ENCODE assay signal across 2 cellular contexts in the genomic region with DNA sequence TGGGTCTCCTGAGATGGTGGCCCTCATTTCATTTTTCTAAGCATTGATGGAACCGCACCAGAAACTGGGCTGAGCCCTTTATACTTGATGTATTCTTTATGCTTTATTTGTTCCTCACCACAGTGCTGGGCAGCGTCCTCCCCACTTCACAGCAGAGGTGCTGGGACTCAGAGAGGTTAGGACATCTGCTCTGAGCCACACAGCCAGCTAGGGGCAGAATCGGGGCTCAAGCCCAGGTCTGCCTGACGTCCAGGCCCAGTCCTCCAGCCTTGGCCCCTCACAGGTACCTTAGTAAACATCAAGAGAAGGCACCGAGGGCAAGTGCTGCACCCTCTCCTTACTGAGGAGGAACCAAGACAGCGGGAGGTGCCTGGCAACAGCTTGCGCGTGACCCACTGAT.
TF ChIP-seq lines count a peak whose summit lies in the region.

No MANE protein-coding gene starts in this region.

TF ChIP-seq in IMR-90, 13 proteins besides CTCF, POLR2A, EP300 and RAD21:
- TF ChIP-seq FOS (IDR thresholded peaks at IDR 0.05; ENCODE audit: low read depth, low read length) (no peak), SMC3 (IDR thresholded peaks at IDR 0.05; ENCODE audit: low read depth, low read length) (no peak), MAFK (IDR thresholded peaks at IDR 0.05; ENCODE audit: low read depth, low read length) (no peak), MAZ (IDR thresholded peaks at IDR 0.05; ENCODE audit: borderline replicate concordance, low read depth, low read length) (no peak), CHD1 (IDR thresholded peaks at IDR 0.05; ENCODE audit: low read depth, low read length) (no peak), MXI1 (IDR thresholded peaks at IDR 0.05; ENCODE audit: borderline replicate concordance, low read depth, low read length) (no peak), RCOR1 (IDR thresholded peaks at IDR 0.05; ENCODE audit: insufficient replicate concordance, low read length) (no peak), CEBPB (IDR thresholded peaks at IDR 0.05; ENCODE audit: low read depth, low read length) (no peak), RFX5 (IDR thresholded peaks at IDR 0.05; ENCODE audit: low read depth, low read length) (no peak), BHLHE40 (IDR thresholded peaks at IDR 0.05; ENCODE audit: low read depth, low read length) (no peak), NFE2L2 (IDR thresholded peaks at IDR 0.05; ENCODE audit: low read depth, low read length) (no peak)
- TF ChIP-seq, protein P1, sequence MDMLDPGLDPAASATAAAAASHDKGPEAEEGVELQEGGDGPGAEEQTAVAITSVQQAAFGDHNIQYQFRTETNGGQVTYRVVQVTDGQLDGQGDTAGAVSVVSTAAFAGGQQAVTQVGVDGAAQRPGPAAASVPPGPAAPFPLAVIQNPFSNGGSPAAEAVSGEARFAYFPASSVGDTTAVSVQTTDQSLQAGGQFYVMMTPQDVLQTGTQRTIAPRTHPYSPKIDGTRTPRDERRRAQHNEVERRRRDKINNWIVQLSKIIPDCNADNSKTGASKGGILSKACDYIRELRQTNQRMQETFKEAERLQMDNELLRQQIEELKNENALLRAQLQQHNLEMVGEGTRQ (IDR thresholded peaks at IDR 0.05; ENCODE audit: low read depth, low read length), result no peak
- TF ChIP-seq, protein P2, sequence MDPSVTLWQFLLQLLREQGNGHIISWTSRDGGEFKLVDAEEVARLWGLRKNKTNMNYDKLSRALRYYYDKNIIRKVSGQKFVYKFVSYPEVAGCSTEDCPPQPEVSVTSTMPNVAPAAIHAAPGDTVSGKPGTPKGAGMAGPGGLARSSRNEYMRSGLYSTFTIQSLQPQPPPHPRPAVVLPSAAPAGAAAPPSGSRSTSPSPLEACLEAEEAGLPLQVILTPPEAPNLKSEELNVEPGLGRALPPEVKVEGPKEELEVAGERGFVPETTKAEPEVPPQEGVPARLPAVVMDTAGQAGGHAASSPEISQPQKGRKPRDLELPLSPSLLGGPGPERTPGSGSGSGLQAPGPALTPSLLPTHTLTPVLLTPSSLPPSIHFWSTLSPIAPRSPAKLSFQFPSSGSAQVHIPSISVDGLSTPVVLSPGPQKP (IDR thresholded peaks at IDR 0.05; ENCODE audit: borderline replicate concordance, low read depth, low read length), result no peak

TF ChIP-seq in H1, 55 proteins besides CTCF, POLR2A, EP300 and RAD21:
- no peak for TF ChIP-seq EGR1 (IDR thresholded peaks at IDR 0.05; ENCODE audit: borderline replicate concordance, low read depth, low read length)
- no peak for TF ChIP-seq HDAC2 (IDR thresholded peaks at IDR 0.05; ENCODE audit: borderline replicate concordance in 1 of 2, low read depth in 2 of 2, low read length in 2 of 2)
- TF ChIP-seq, protein P3, sequence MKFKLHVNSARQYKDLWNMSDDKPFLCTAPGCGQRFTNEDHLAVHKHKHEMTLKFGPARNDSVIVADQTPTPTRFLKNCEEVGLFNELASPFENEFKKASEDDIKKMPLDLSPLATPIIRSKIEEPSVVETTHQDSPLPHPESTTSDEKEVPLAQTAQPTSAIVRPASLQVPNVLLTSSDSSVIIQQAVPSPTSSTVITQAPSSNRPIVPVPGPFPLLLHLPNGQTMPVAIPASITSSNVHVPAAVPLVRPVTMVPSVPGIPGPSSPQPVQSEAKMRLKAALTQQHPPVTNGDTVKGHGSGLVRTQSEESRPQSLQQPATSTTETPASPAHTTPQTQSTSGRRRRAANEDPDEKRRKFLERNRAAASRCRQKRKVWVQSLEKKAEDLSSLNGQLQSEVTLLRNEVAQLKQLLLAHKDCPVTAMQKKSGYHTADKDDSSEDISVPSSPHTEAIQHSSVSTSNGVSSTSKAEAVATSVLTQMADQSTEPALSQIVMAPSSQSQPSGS (IDR thresholded peaks at IDR 0.05; ENCODE audit: low read length), result no peak
- TF ChIP-seq CBX8 (IDR thresholded peaks at IDR 0.05; ENCODE audit: borderline replicate concordance, low read depth, low read length), result no peak
- TF ChIP-seq TAF1 (IDR thresholded peaks at IDR 0.05; ENCODE audit: low read depth, low read length), result no peak
- TF ChIP-seq HDAC6 (IDR thresholded peaks at IDR 0.05; ENCODE audit: low read depth, low read length), result no peak
